In genomic region chr12:108530141-108530540, GRCh38 we compare ENCODE assay signal across 11 cellular contexts. TPM values are rescaled to one million over a fixed set of nuclear protein-coding genes. Genes with fewer than 3 reads are reported as not detected.
DNase-seq lines count a peak whose midpoint lies in the region; ATAC-seq and TF ChIP-seq lines count a peak whose summit lies in the region.
"Had no signal": no experiment of that assay in that cellular context is flagged by ENCODE, and none has a peak within 500 bp of the region (broad histone marks: within the 10 kb centered on the region; RNA-seq: fewer than 3 reads in every experiment).

No MANE protein-coding gene starts in this region.

- no peaks in the 10 kb centered on the region for H3K9me3 ChIP-seq in T-helper 17 cell (ENCODE audit: control insufficient read depth, low read length, poor library complexity, severe bottlenecking)

- no peak overlapping the region for H3K4me3 Mint-ChIP-seq in activated naive CD8-positive, alpha-beta T cell treated with anti-CD3 and anti-CD28 coated beads, Interleukin-2, amount 50 U/mL, for 24 hours
- no peak overlapping the region for H3K4me3 Mint-ChIP-seq in activated naive CD8-positive, alpha-beta T cell treated with anti-CD3 and anti-CD28 coated beads for 36 hours
- no peak overlapping the region for H3K4me3 Mint-ChIP-seq in T-helper 17 cell
- H3K4me3 Mint-ChIP-seq in natural killer cell treated with Interleukin-12 subunit alpha and Interleukin-12 subunit beta and Interleukin-15 and Interleukin-18, amount 100 ng/mL, for 72 hours: no peak overlapping the region
- H3K4me3 Mint-ChIP-seq: CD14-positive monocyte, GM23338 had no signal

- H3K4me3 ChIP-seq in fibroblast of mammary gland (ENCODE audit: control insufficient read depth, low read depth, low read length): no peak overlapping the region
- H3K4me3 ChIP-seq: GM23338 had no signal

- H3K27ac Mint-ChIP-seq in activated naive CD8-positive, alpha-beta T cell treated with anti-CD3 and anti-CD28 coated beads, Interleukin-2, amount 50 U/mL, for 24 hours: peak overlapping the region; percentile 38
- H3K27ac Mint-ChIP-seq in activated naive CD8-positive, alpha-beta T cell treated with anti-CD3 and anti-CD28 coated beads for 36 hours: no peak overlapping the region
- H3K27ac Mint-ChIP-seq in T-helper 17 cell: peak overlapping the region; percentile 21
- H3K27ac Mint-ChIP-seq in natural killer cell treated with Interleukin-12 subunit alpha and Interleukin-12 subunit beta and Interleukin-15 and Interleukin-18, amount 100 ng/mL, for 72 hours: no peak overlapping the region
- H3K27ac Mint-ChIP-seq: GM23338 had no signal

- H3K9me3 Mint-ChIP-seq in activated naive CD8-positive, alpha-beta T cell treated with anti-CD3 and anti-CD28 coated beads, Interleukin-2, amount 50 U/mL, for 24 hours: no peaks in the 10 kb centered on the region
- H3K9me3 Mint-ChIP-seq in activated naive CD8-positive, alpha-beta T cell treated with anti-CD3 and anti-CD28 coated beads for 36 hours: no peaks in the 10 kb centered on the region
- H3K9me3 Mint-ChIP-seq in natural killer cell treated with Interleukin-12 subunit alpha and Interleukin-12 subunit beta and Interleukin-15 and Interleukin-18, amount 100 ng/mL, for 72 hours: no peaks in the 10 kb centered on the region
- H3K9me3 Mint-ChIP-seq: CD14-positive monocyte, GM23338 had no signal

- H3K4me1 Mint-ChIP-seq in activated naive CD8-positive, alpha-beta T cell treated with anti-CD3 and anti-CD28 coated beads, Interleukin-2, amount 50 U/mL, for 24 hours: peaks cover 2% of the 10 kb centered on the region
- H3K4me1 Mint-ChIP-seq in activated naive CD8-positive, alpha-beta T cell treated with anti-CD3 and anti-CD28 coated beads for 36 hours: peaks cover 5% of the 10 kb centered on the region
- H3K4me1 Mint-ChIP-seq in T-helper 17 cell: peaks cover 12% of the 10 kb centered on the region
- peaks cover 11 to 15% of the 10 kb centered on the region in 2 donors for H3K4me1 Mint-ChIP-seq in natural killer cell treated with Interleukin-12 subunit alpha and Interleukin-12 subunit beta and Interleukin-15 and Interleukin-18, amount 100 ng/mL, for 72 hours (ENCODE audit: low read depth in 2 of 2)
- H3K4me1 Mint-ChIP-seq: CD14-positive monocyte, GM23338 had no signal

- H3K27me3 Mint-ChIP-seq in activated naive CD8-positive, alpha-beta T cell treated with anti-CD3 and anti-CD28 coated beads, Interleukin-2, amount 50 U/mL, for 24 hours: no peaks in the 10 kb centered on the region
- H3K27me3 Mint-ChIP-seq in activated naive CD8-positive, alpha-beta T cell treated with anti-CD3 and anti-CD28 coated beads for 36 hours: no peaks in the 10 kb centered on the region
- H3K27me3 Mint-ChIP-seq in T-helper 17 cell: no peaks in the 10 kb centered on the region
- no peaks in the 10 kb centered on the region for H3K27me3 Mint-ChIP-seq in natural killer cell treated with Interleukin-12 subunit alpha and Interleukin-12 subunit beta and Interleukin-15 and Interleukin-18, amount 100 ng/mL, for 72 hours

- no peak for TF ChIP-seq CTCF in fibroblast of mammary gland (conservative IDR thresholded peaks at IDR 0.05; ENCODE audit: control insufficient read depth, insufficient read depth, low read depth, low read length)

- ATAC-seq in activated naive CD8-positive, alpha-beta T cell treated with anti-CD3 and anti-CD28 coated beads, Interleukin-2, amount 50 U/mL, for 24 hours: no peak
- ATAC-seq in T-helper 17 cell (no peak), HG02852 (IDR thresholded peaks at IDR 0.05; ENCODE audit: unreplicated experiment) (no peak)
- ATAC-seq in natural killer cell treated with Interleukin-12 subunit alpha and Interleukin-12 subunit beta and Interleukin-15 and Interleukin-18, amount 100 ng/mL, for 72 hours: no peak
- ATAC-seq: GM23338, HepG2 had no signal

- peaks cover 57% of the 10 kb centered on the region for H3K36me3 Mint-ChIP-seq in activated naive CD8-positive, alpha-beta T cell treated with anti-CD3 and anti-CD28 coated beads, Interleukin-2, amount 50 U/mL, for 24 hours (ENCODE audit: low read depth)
- H3K36me3 Mint-ChIP-seq in activated naive CD8-positive, alpha-beta T cell treated with anti-CD3 and anti-CD28 coated beads for 36 hours: peaks cover 23% of the 10 kb centered on the region
- H3K36me3 Mint-ChIP-seq in T-helper 17 cell (ENCODE audit: low read depth): peaks cover 5% of the 10 kb centered on the region
- peaks cover 39% of the 10 kb centered on the region for H3K36me3 Mint-ChIP-seq in natural killer cell treated with Interleukin-12 subunit alpha and Interleukin-12 subunit beta and Interleukin-15 and Interleukin-18, amount 100 ng/mL, for 72 hours

- DNase-seq in activated naive CD8-positive, alpha-beta T cell treated with anti-CD3 and anti-CD28 coated beads, Interleukin-2, amount 50 U/mL, for 24 hours: no peak
- no peak for DNase-seq in activated naive CD8-positive, alpha-beta T cell treated with anti-CD3 and anti-CD28 coated beads for 36 hours
- DNase-seq in T-helper 17 cell (no peak), fibroblast of mammary gland (ENCODE audit: low read depth) (peak; percentile 26), GDM1 (lab: John Stamatoyannopoulos, UW) (no peak)
- no peak for DNase-seq in natural killer cell treated with Interleukin-12 subunit alpha and Interleukin-12 subunit beta and Interleukin-15 and Interleukin-18, amount 100 ng/mL, for 72 hours (ENCODE audit: low spot score)
- DNase-seq: H7 had no signal

RNA-seq across cellular contexts. Expression of gene FICD, which starts 15.1 kb away (rescaled TPM):
- total RNA-seq in activated naive CD8-positive, alpha-beta T cell treated with anti-CD3 and anti-CD28 coated beads for 36 hours: 1 to 10 TPM; 4.2 to 4.3 TPM
- 1 to 10 TPM; 4.4 to 5.1 TPM for total RNA-seq in T-helper 17 cell
- 10 to 100 TPM; 14.9 to 16.5 TPM for total RNA-seq in natural killer cell treated with Interleukin-12 subunit alpha and Interleukin-12 subunit beta and Interleukin-15 and Interleukin-18, amount 100 ng/mL, for 72 hours

RNA-seq across cellular contexts. Expression of gene SART3, which starts 30.8 kb away (rescaled TPM):
- total RNA-seq in activated naive CD8-positive, alpha-beta T cell treated with anti-CD3 and anti-CD28 coated beads for 36 hours: 10 to 100 TPM; 78.7 to 80.9 TPM
- 100 to 1,000 TPM in 1 of 2 donors, 10 to 100 TPM in 1; 85.3 to 107 TPM for total RNA-seq in T-helper 17 cell
- 100 to 1,000 TPM; 105 to 127 TPM for total RNA-seq in natural killer cell treated with Interleukin-12 subunit alpha and Interleukin-12 subunit beta and Interleukin-15 and Interleukin-18, amount 100 ng/mL, for 72 hours

RNA-seq across cellular contexts. Expression of gene ISCU, which starts 32.3 kb away (rescaled TPM):
- 10 to 100 TPM; 69.5 TPM for total RNA-seq in activated naive CD8-positive, alpha-beta T cell treated with anti-CD3 and anti-CD28 coated beads for 36 hours
- 100 to 1,000 TPM; 139 to 177 TPM for total RNA-seq in T-helper 17 cell
- 10 to 100 TPM; 66.1 to 85.3 TPM for total RNA-seq in natural killer cell treated with Interleukin-12 subunit alpha and Interleukin-12 subunit beta and Interleukin-15 and Interleukin-18, amount 100 ng/mL, for 72 hours

Comparison
In these comparisons a context has a peak if more than half of its experiments do, and no peak if none do; other contexts are left out.
1. H3K27ac Mint-ChIP-seq: peak in activated naive CD8-positive, alpha-beta T cell treated with anti-CD3 and anti-CD28 coated beads, Interleukin-2, amount 50 U/mL, for 24 hours (single experiment) and T-helper 17 cell (single experiment); none in activated naive CD8-positive, alpha-beta T cell treated with anti-CD3 and anti-CD28 coated beads for 36 hours (single experiment) and natural killer cell treated with Interleukin-12 subunit alpha and Interleukin-12 subunit beta and Interleukin-15 and Interleukin-18, amount 100 ng/mL, for 72 hours (0 of 2).